Comparison of ENCODE assay signal across 1 cellular context in genomic region chr1:165344198-165344597, GRCh38.
TF ChIP-seq lines count a peak whose summit lies in the region.

No MANE protein-coding gene starts in this region.

TF ChIP-seq in GM23338, 12 proteins besides CTCF, POLR2A, EP300 and RAD21 (continued from another document):
- TF ChIP-seq ZNF462 (CRISPR knock-in tag; IDR thresholded peaks at IDR 0.05) (no peak), CREB1 (CRISPR knock-in tag; IDR thresholded peaks at IDR 0.05; ENCODE audit: low read depth) (no peak)
